8 cellular contexts compared by ENCODE assay signal in the genomic region with DNA sequence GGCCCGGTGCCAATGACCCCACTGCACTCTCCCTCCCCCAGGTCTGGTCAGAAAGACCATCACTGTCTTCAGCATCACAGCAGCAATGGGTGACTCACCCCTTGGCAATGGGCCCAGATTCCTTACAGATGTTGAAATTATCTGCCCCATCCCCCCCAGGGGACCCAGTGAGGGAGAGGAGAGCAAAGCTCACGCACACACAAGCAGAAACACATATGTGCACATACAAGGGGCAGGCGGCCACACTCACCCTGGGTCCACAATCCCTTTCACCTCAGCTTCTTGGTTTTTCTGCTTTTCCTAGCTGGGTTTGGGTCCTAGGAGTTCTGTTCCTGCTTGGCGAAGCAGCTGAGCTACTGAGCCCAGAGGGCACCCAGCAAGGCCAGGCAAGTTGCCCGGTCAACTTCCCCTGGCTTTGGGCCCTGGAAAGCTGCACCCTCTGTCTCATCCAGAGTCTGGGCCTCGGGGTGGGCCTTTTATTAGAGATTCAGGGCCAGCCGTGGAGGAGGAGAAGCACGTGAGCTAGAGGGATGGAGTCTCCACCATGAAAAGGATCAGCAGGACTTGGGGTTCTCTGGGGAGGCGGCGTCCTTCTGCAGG. TPM values are rescaled to one million over a fixed set of nuclear protein-coding genes. Genes with fewer than 3 reads are reported as not detected.
DNase-seq lines count a peak whose midpoint lies in the region; ATAC-seq and TF ChIP-seq lines count a peak whose summit lies in the region.

No MANE protein-coding gene starts in this region.

- H3K4me3 Mint-ChIP-seq in stimulated activated naive B cell treated with anti-CD40 and anti-IgM and Interleukin-4, amounts not matched to agents 10 μg/mL and 1 μg/mL and 100 μg/mL, for 72 hours = no peak overlapping the region

- no peaks in the 10 kb centered on the region for H3K9me2 ChIP-seq in hepatocyte (replicated peaks; ENCODE audit: insufficient read depth)

- H3K9me3 ChIP-seq in hepatocyte (ENCODE audit: low read depth) = no peaks in the 10 kb centered on the region
- no peaks in the 10 kb centered on the region for H3K9me3 ChIP-seq in skeletal muscle tissue (ENCODE audit: control insufficient read depth in 3 of 3, low read length in 3 of 3)

- peak overlapping the region; percentile 4 for H3K4me3 ChIP-seq in astrocyte of the cerebellum (ENCODE audit: low read depth, low read length)
- H3K4me3 ChIP-seq in hepatocyte = no peak overlapping the region
- peak overlapping the region in 1 of 3 donors; percentile 42 for H3K4me3 ChIP-seq in skeletal muscle tissue (ENCODE audit: low read length in 3 of 3)

- TF ChIP-seq CTCF in astrocyte of the cerebellum (IDR thresholded peaks at IDR 0.05; ENCODE audit: low read depth, low read length, missing control alignments) = no peak
- TF ChIP-seq CTCF in hepatocyte (IDR thresholded peaks at IDR 0.05; ENCODE audit: poor library complexity) = no peak

- in situ Hi-C loops in astrocyte of the cerebellum (cut with HindIII; ENCODE audit: low sequenced_read_pairs) = no loop called here

- H3K9me3 Mint-ChIP-seq in stimulated activated naive B cell treated with anti-CD40 and anti-IgM and Interleukin-4, amounts not matched to agents 10 μg/mL and 1 μg/mL and 100 μg/mL, for 72 hours = no peaks in the 10 kb centered on the region

- peak overlapping the region; percentile 76 for H3K4me2 ChIP-seq in hepatocyte

- DNase-seq in NCI-H82 (lab: John Stamatoyannopoulos, UW) (peak; percentile 75), NCI-H82 treated with DMSO at 0.1 percent for 48 hours (lab: John Stamatoyannopoulos, UW; ENCODE audit: unreplicated experiment) (no peak), NCI-H2171 treated with DMSO at 0.1 percent for 48 hours (lab: John Stamatoyannopoulos, UW) (peak; percentile 63), astrocyte of the cerebellum (ENCODE audit: low read depth) (peak; percentile 81), hepatocyte (ENCODE audit: low spot score) (peak; percentile 96)
- DNase-seq in stimulated activated naive B cell treated with anti-CD40 and anti-IgM and Interleukin-4, amounts not matched to agents 10 μg/mL and 1 μg/mL and 100 μg/mL, for 72 hours = no peak

- H3K27me3 Mint-ChIP-seq in stimulated activated naive B cell treated with anti-CD40 and anti-IgM and Interleukin-4, amounts not matched to agents 10 μg/mL and 1 μg/mL and 100 μg/mL, for 72 hours = peaks cover 27 to 49% of the 10 kb centered on the region in 2 donors

- no peak overlapping the region for H2AFZ ChIP-seq in hepatocyte

- no peaks in the 10 kb centered on the region for H4K20me1 ChIP-seq in hepatocyte (ENCODE audit: insufficient read depth, poor library complexity, severe bottlenecking)

- no peak overlapping the region for H3K27ac Mint-ChIP-seq in stimulated activated naive B cell treated with anti-CD40 and anti-IgM and Interleukin-4, amounts not matched to agents 10 μg/mL and 1 μg/mL and 100 μg/mL, for 72 hours

- H3K4me1 ChIP-seq in hepatocyte (ENCODE audit: insufficient read depth) (peaks cover 40% of the 10 kb centered on the region), skeletal muscle tissue (ENCODE audit: control insufficient read depth in 3 of 3, insufficient read depth in 3 of 3, low read length in 3 of 3) (peaks cover 38 to 52% (median 50%) of the 10 kb centered on the region in 3 donors)

- H3K36me3 Mint-ChIP-seq in stimulated activated naive B cell treated with anti-CD40 and anti-IgM and Interleukin-4, amounts not matched to agents 10 μg/mL and 1 μg/mL and 100 μg/mL, for 72 hours = no peaks in the 10 kb centered on the region

- peaks cover 24 to 36% of the 10 kb centered on the region in 2 donors for H3K4me1 Mint-ChIP-seq in stimulated activated naive B cell treated with anti-CD40 and anti-IgM and Interleukin-4, amounts not matched to agents 10 μg/mL and 1 μg/mL and 100 μg/mL, for 72 hours

- WGBS in hepatocyte (ENCODE audit: low lambda C conversion rate, missing lambda C conversion rate) = 50% methylated on average over 10 of the region's 10 CpGs

- peak overlapping the region; percentile 23 to 55 (median 29) for H3K9ac ChIP-seq in skeletal muscle tissue (ENCODE audit: low read depth in 1 of 3, low read length in 3 of 3)

- no peak for ATAC-seq in stimulated activated naive B cell treated with anti-CD40 and anti-IgM and Interleukin-4, amounts not matched to agents 10 μg/mL and 1 μg/mL and 100 μg/mL, for 72 hours (replicated peaks)
- no peak for ATAC-seq in HG02763 (IDR thresholded peaks at IDR 0.05; ENCODE audit: unreplicated experiment)

- peaks cover 25% of the 10 kb centered on the region for H3K79me2 ChIP-seq in hepatocyte

- no peaks in the 10 kb centered on the region for H3K27me3 ChIP-seq in hepatocyte
- no peaks in the 10 kb centered on the region for H3K27me3 ChIP-seq in skeletal muscle tissue (ENCODE audit: control insufficient read depth in 3 of 3, insufficient read depth in 3 of 3, low read length in 3 of 3)

- H3K36me3 ChIP-seq in hepatocyte (replicated peaks; ENCODE audit: insufficient read depth, low read depth) (no peaks in the 10 kb centered on the region), skeletal muscle tissue (ENCODE audit: control insufficient read depth in 3 of 3, insufficient read depth in 3 of 3, low read length in 3 of 3) (peaks cover 0 to 12% (median 0%) of the 10 kb centered on the region in 3 donors)

- H3K27ac ChIP-seq in hepatocyte (peak overlapping the region; percentile 95), skeletal muscle tissue (ENCODE audit: low read depth, low read length) (peak overlapping the region; percentile 72)

RNA-seq across cellular contexts. Expression of gene COL16A1, which starts 2.6 kb away (rescaled TPM):
- total RNA-seq in hepatocyte (95.1 and 127 TPM in 2 replicates), skeletal muscle tissue (91.9 TPM)
- polyA plus RNA-seq in hepatocyte = 90.2 and 116 TPM in 2 replicates

RNA-seq across cellular contexts. Expression of gene PEF1, which starts 56.6 kb away (rescaled TPM):
- total RNA-seq in hepatocyte (70.7 and 85.9 TPM in 2 replicates), skeletal muscle tissue (44.9 TPM)
- polyA plus RNA-seq in hepatocyte = 85.5 and 89.0 TPM in 2 replicates

Comparison
In these comparisons a context has a peak if more than half of its experiments do, and no peak if none do; other contexts are left out.
1. DNase-seq: peak in NCI-H82 (single experiment), NCI-H2171 treated with DMSO at 0.1 percent for 48 hours (single experiment), astrocyte of the cerebellum (single experiment) and hepatocyte (single experiment); none in NCI-H82 treated with DMSO at 0.1 percent for 48 hours (single experiment) and stimulated activated naive B cell treated with anti-CD40 and anti-IgM and Interleukin-4, amounts not matched to agents 10 μg/mL and 1 μg/mL and 100 μg/mL, for 72 hours (single experiment).